In the genomic region with DNA sequence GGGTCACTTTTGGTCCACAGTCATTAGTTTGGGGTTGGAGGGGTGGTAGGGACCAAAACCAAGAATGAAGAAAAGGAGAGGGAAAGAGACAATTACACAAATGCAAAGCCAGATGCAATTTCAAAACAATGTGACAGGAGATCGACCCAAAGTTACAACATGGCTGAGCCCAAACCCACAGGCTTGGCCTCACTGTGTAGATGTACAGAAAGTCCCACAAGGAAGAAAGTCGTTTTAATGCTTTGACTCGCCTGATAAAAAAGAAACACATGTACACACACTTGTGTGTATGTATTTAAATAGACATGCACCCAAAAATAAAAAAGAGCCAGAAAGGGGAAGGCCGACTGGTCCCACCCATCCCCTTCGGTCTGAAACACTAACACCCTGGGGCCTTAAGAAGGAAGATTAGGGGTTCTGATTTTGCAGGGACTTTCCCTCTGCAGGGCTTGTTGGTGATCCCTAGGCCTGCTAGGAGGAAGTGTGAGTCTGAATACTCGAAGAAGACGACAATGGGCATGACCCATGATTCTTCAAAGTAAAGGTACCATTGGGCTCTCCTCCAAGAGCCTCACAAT, we compare ENCODE assay signal across 9 cellular contexts.
DNase-seq lines count a peak whose midpoint lies in the region; ATAC-seq and TF ChIP-seq lines count a peak whose summit lies in the region.
"Had no signal": no experiment of that assay in that cellular context is flagged by ENCODE, and none has a peak within 500 bp of the region (broad histone marks: within the 10 kb centered on the region; RNA-seq: fewer than 3 reads in every experiment).

No MANE protein-coding gene starts in this region.

- peaks cover 56 to 98% (median 94%) of the 10 kb centered on the region in 4 donors for H3K4me1 Mint-ChIP-seq in CD4-positive, CD25-positive, alpha-beta regulatory T cell
- peaks cover 48% of the 10 kb centered on the region for H3K4me1 Mint-ChIP-seq in chondrocyte (ENCODE audit: low read depth)

- no peaks in the 10 kb centered on the region for H3K27me3 ChIP-seq in CD4-positive, CD25-positive, alpha-beta regulatory T cell (ENCODE audit: control insufficient read depth, insufficient read depth, low read length)
- H3K27me3 ChIP-seq in upper lobe of left lung: no peaks in the 10 kb centered on the region
- H3K27me3 ChIP-seq: pancreas had no signal

- DNase-seq in CD4-positive, CD25-positive, alpha-beta regulatory T cell: peak in 1 of 3 donors; percentile 58
- DNase-seq in chondrocyte (ENCODE audit: low spot score) (no peak), upper lobe of left lung (no peak), UCSD-AML1 (lab: John Stamatoyannopoulos, UW; ENCODE audit: unreplicated experiment) (no peak), NCI-H2029 treated with DMSO at 0.1 percent for 48 hours (lab: John Stamatoyannopoulos, UW) (no peak), NCI-H524 treated with DMSO at 0.1 percent for 48 hours (lab: John Stamatoyannopoulos, UW) (no peak)

- TF ChIP-seq CTCF in chondrocyte (IDR thresholded peaks at IDR 0.05) (no peak), upper lobe of left lung (IDR thresholded peaks at IDR 0.05) (no peak)

- peaks cover 91% of the 10 kb centered on the region for H3K36me3 Mint-ChIP-seq in CD4-positive, CD25-positive, alpha-beta regulatory T cell
- H3K36me3 Mint-ChIP-seq in chondrocyte (ENCODE audit: low read depth): peaks cover 52% of the 10 kb centered on the region

- H3K4me3 Mint-ChIP-seq in CD4-positive, CD25-positive, alpha-beta regulatory T cell: peak overlapping the region; percentile 80 to 89 (median 85)
- no peak overlapping the region for H3K4me3 Mint-ChIP-seq in chondrocyte (ENCODE audit: unreplicated experiment)

- no peak for TF ChIP-seq EP300 in upper lobe of left lung (IDR thresholded peaks at IDR 0.05)

- H3K9me3 Mint-ChIP-seq in CD4-positive, CD25-positive, alpha-beta regulatory T cell: no peaks in the 10 kb centered on the region
- no peaks in the 10 kb centered on the region for H3K9me3 Mint-ChIP-seq in chondrocyte (ENCODE audit: low read depth)

- peaks cover 97% of the 10 kb centered on the region for H3K36me3 ChIP-seq in CD4-positive, CD25-positive, alpha-beta regulatory T cell (ENCODE audit: control insufficient read depth, insufficient read depth, low read length)
- peaks cover 5 to 74% (median 29%) of the 10 kb centered on the region in 4 donors for H3K36me3 ChIP-seq in upper lobe of left lung

- peak in 1 of 2 donors; percentile 17 for ATAC-seq in CD4-positive, CD25-positive, alpha-beta regulatory T cell (ENCODE audit: low read depth in 2 of 2)
- peak; percentile 62 for ATAC-seq in GM19397 (IDR thresholded peaks at IDR 0.05; ENCODE audit: unreplicated experiment)
- peak; percentile 72 for ATAC-seq in HG03442 (IDR thresholded peaks at IDR 0.05; ENCODE audit: unreplicated experiment)
- no peak for ATAC-seq in upper lobe of left lung (ENCODE audit: low FRiP score in 2 of 2)

- H3K4me3 ChIP-seq in CD4-positive, CD25-positive, alpha-beta regulatory T cell (ENCODE audit: low read depth, low read length): peak overlapping the region; percentile 76
- H3K4me3 ChIP-seq in upper lobe of left lung: no peak overlapping the region
- H3K4me3 ChIP-seq: pancreas had no signal

- WGBS in upper lobe of left lung, 2 donors: 36% methylated on average over 7 of the region's 7 CpGs

- H3K27ac Mint-ChIP-seq in CD4-positive, CD25-positive, alpha-beta regulatory T cell: peak overlapping the region; percentile 95 to 99 (median 98)
- H3K27ac Mint-ChIP-seq in chondrocyte (ENCODE audit: unreplicated experiment): peak overlapping the region; percentile 50

- peak overlapping the region; percentile 97 for H3K27ac ChIP-seq in CD4-positive, CD25-positive, alpha-beta regulatory T cell (ENCODE audit: insufficient read depth, low read length, poor library complexity, severe bottlenecking)
- H3K27ac ChIP-seq in upper lobe of left lung: peak overlapping the region; percentile 55 to 84 (median 78)
- H3K27ac ChIP-seq: pancreas had no signal

- H3K4me1 ChIP-seq in CD4-positive, CD25-positive, alpha-beta regulatory T cell (ENCODE audit: control insufficient read depth, insufficient read depth, low read length, poor library complexity, severe bottlenecking): peaks cover 99% of the 10 kb centered on the region
- H3K4me1 ChIP-seq in upper lobe of left lung: peaks cover 58 to 66% (median 63%) of the 10 kb centered on the region in 4 donors

- H3K9me3 ChIP-seq in CD4-positive, CD25-positive, alpha-beta regulatory T cell (ENCODE audit: control insufficient read depth in 2 of 2, low read length in 2 of 2): no peaks in the 10 kb centered on the region
- no peaks in the 10 kb centered on the region for H3K9me3 ChIP-seq in upper lobe of left lung
- H3K9me3 ChIP-seq: pancreas had no signal

- no peak for TF ChIP-seq POLR2A in upper lobe of left lung (IDR thresholded peaks at IDR 0.05)

- H3K27me3 Mint-ChIP-seq in CD4-positive, CD25-positive, alpha-beta regulatory T cell: no peaks in the 10 kb centered on the region
- H3K27me3 Mint-ChIP-seq in chondrocyte (ENCODE audit: low read depth): no peaks in the 10 kb centered on the region

Comparison
In these comparisons a context has a peak if more than half of its experiments do, and no peak if none do; other contexts are left out.
1. ATAC-seq: peak in GM19397 (single experiment) and HG03442 (single experiment); none in upper lobe of left lung (0 of 2).